In genomic region chr1:151008244-151009205, GRCh38 we compare ENCODE assay signal across 8 cellular contexts. TPM values are rescaled to one million over a fixed set of nuclear protein-coding genes. Genes with fewer than 3 reads are reported as not detected.
DNase-seq lines count a peak whose midpoint lies in the region; ATAC-seq and TF ChIP-seq lines count a peak whose summit lies in the region.

A gene with protein sequence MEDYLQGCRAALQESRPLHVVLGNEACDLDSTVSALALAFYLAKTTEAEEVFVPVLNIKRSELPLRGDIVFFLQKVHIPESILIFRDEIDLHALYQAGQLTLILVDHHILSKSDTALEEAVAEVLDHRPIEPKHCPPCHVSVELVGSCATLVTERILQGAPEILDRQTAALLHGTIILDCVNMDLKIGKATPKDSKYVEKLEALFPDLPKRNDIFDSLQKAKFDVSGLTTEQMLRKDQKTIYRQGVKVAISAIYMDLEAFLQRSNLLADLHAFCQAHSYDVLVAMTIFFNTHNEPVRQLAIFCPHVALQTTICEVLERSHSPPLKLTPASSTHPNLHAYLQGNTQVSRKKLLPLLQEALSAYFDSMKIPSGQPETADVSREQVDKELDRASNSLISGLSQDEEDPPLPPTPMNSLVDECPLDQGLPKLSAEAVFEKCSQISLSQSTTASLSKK (plus strand): TSS chr1:151008449. CDS start chr1:151008633, 184 bp downstream.

- peak within 1 kb of the TSS; percentile 81 for H3K4me2 ChIP-seq in parathyroid adenoma (ENCODE audit: low read length)

- H3K4me3 ChIP-seq in adipocyte (ENCODE audit: low read length) = peak within 1 kb of the TSS; percentile 99
- H3K4me3 ChIP-seq in cardiac muscle cell = peak within 1 kb of the TSS; percentile 59
- peak within 1 kb of the TSS; percentile 79 for H3K4me3 ChIP-seq in parathyroid adenoma (ENCODE audit: low read depth, low read length)
- peak within 1 kb of the TSS; percentile 70 to 89 for H3K4me3 ChIP-seq in tibial artery

- H3K27me3 Mint-ChIP-seq in T-cell = no peaks in the 10 kb centered on the region

- intact Hi-C loops in tibial artery (cut with DNase I; ENCODE audit: low total_unique reads) = loop anchor here (10.0 kb wide), 1 partner anchor 454 kb away; no protein-coding TSS in a partner anchor

- H3K9me3 ChIP-seq in adipocyte (ENCODE audit: control insufficient read depth, low read length) (no peaks in the 10 kb centered on the region), cardiac muscle cell (ENCODE audit: low read depth) (no peaks in the 10 kb centered on the region), parathyroid adenoma (ENCODE audit: control insufficient read depth, low read length) (no peaks in the 10 kb centered on the region), tibial artery (no peaks in the 10 kb centered on the region)

- no peak for TF ChIP-seq CTCF in cardiac muscle cell (IDR thresholded peaks at IDR 0.05; ENCODE audit: low read depth, low read length)
- no peak for TF ChIP-seq CTCF in parathyroid adenoma (IDR thresholded peaks at IDR 0.05)
- peak in 1 of 2 experiments; percentile 17 for TF ChIP-seq CTCF in tibial artery (IDR thresholded peaks at IDR 0.05)

- DNase-seq in GM04504 (ENCODE audit: low read depth) (peak; percentile 93), NCI-H146 (lab: John Stamatoyannopoulos, UW) (peak; percentile 95), T-cell (peak; percentile 86 to 98 (median 95)), adipocyte (ENCODE audit: low read depth) (peak; percentile 99), cardiac muscle cell (ENCODE audit: low read depth in 1 of 2, low spot score in 1 of 2) (peak; percentile 97 to 98), tibial artery (peak; percentile 94 to 98)

- peaks cover 8% of the 10 kb centered on the region for H3K36me3 Mint-ChIP-seq in T-cell

- peak; percentile 79 for ATAC-seq in HG02678 (IDR thresholded peaks at IDR 0.05; ENCODE audit: unreplicated experiment)
- ATAC-seq in T-cell (replicated peaks in 1 of 4) = peak; percentile 88 to 93 (median 92)

- peak within 1 kb of the TSS; percentile 83 for H2AFZ ChIP-seq in parathyroid adenoma

- H3K4me3 Mint-ChIP-seq in T-cell = peak within 1 kb of the TSS; percentile 96 to 98 (median 98)

- H3K27me3 ChIP-seq in adipocyte (replicated peaks; ENCODE audit: control insufficient read depth, insufficient read depth, low read length) (no peaks in the 10 kb centered on the region), cardiac muscle cell (no peaks in the 10 kb centered on the region), parathyroid adenoma (ENCODE audit: control insufficient read depth, insufficient read depth, low read length) (no peaks in the 10 kb centered on the region), tibial artery (no peaks in the 10 kb centered on the region)

- H3K27ac Mint-ChIP-seq in T-cell = peak within 1 kb of the TSS; percentile 96 to 99

- H3K4me1 ChIP-seq in adipocyte (ENCODE audit: control insufficient read depth, insufficient read depth, low read length) (peaks cover 62% of the 10 kb centered on the region), cardiac muscle cell (ENCODE audit: low read depth) (peaks cover 55% of the 10 kb centered on the region), parathyroid adenoma (peaks cover 15% of the 10 kb centered on the region), tibial artery (peaks cover 0 to 61% (median 51%) of the 10 kb centered on the region in 4 donors)

- H3K27ac ChIP-seq in cardiac muscle cell (peak within 1 kb of the TSS; percentile 56), parathyroid adenoma (peak within 1 kb of the TSS; percentile 95), tibial artery (peak within 1 kb of the TSS; percentile 85 to 89)

- peak within 1 kb of the TSS; percentile 96 for H3K9ac ChIP-seq in adipocyte (ENCODE audit: low read length)
- H3K9ac ChIP-seq in parathyroid adenoma = peak within 1 kb of the TSS; percentile 53

- peaks cover 77 to 86% (median 83%) of the 10 kb centered on the region in 3 donors for H3K4me1 Mint-ChIP-seq in T-cell

- H3K9me3 Mint-ChIP-seq in T-cell = no peaks in the 10 kb centered on the region

- POLR2A ChIA-PET in T-cell (lab: Charles Lee) = interaction anchor here in 1 of 2 donors (0.5 kb wide), 1 partner anchor 49 kb away, joined by 6 read pairs; no protein-coding TSS in a partner anchor

- CTCF ChIA-PET in T-cell (lab: Charles Lee) = interaction anchor here in 1 of 2 donors (0.6 kb wide), 1 partner anchor 331 kb away, joined by 4 read pairs; no protein-coding TSS in a partner anchor

- peaks cover 5% of the 10 kb centered on the region for H3K79me2 ChIP-seq in parathyroid adenoma

- H3K36me3 ChIP-seq in adipocyte (ENCODE audit: control insufficient read depth, insufficient read depth, low read length, severe bottlenecking) (no peaks in the 10 kb centered on the region), cardiac muscle cell (no peaks in the 10 kb centered on the region), parathyroid adenoma (ENCODE audit: control insufficient read depth, insufficient read depth, low read length) (no peaks in the 10 kb centered on the region), tibial artery (peaks cover 0 to 10% (median 0%) of the 10 kb centered on the region in 3 donors)

RNA-seq across cellular contexts. Expression of the gene that starts here (rescaled TPM):
- 10 to 100 TPM; 15.3 to 31.3 (median 24.9) TPM for total RNA-seq in T-cell
- total RNA-seq in cardiac muscle cell = 44.1 and 51.6 TPM in 2 replicates
- polyA plus RNA-seq in cardiac muscle cell = 52.2 and 67.3 TPM in 2 replicates

Comparison
In these comparisons a context has a peak if more than half of its experiments do, and no peak if none do; other contexts are left out.
1. Peak in every context shown above with its lines: DNase-seq, ATAC-seq, H3K4me3 ChIP-seq and H3K27ac ChIP-seq.